ENCODE assay signal across 1 cellular context in genomic region chr1:11804666-11805453, GRCh38.
A peak's percentile ranks its signal among the peaks of the same experiment; 100 is the strongest.
TF ChIP-seq lines count a peak whose summit lies in the region.

No MANE protein-coding gene starts in this region.

TF ChIP-seq in K562, 482 proteins besides CTCF, POLR2A, EP300 and RAD21 (continued from another document and continues in another):
- TF ChIP-seq ZBTB2 (IDR thresholded peaks at IDR 0.05), result no peak; the same call in 1 of the 2 replicates
- TF ChIP-seq BHLHE40 (IDR thresholded peaks at IDR 0.05; ENCODE audit: low read length), result peak; percentile 38; the same call in 1 of the 2 replicates
- no peak for TF ChIP-seq NKRF (IDR thresholded peaks at IDR 0.05; ENCODE audit: borderline replicate concordance)
- no peak for TF ChIP-seq ZNF124 (CRISPR knock-in tag; IDR thresholded peaks at IDR 0.05)
- TF ChIP-seq KLF10 (CRISPR knock-in tag; IDR thresholded peaks at IDR 0.05), result peak; percentile 15; the same call in 1 of the 2 replicates
- TF ChIP-seq FUS (optimal IDR thresholded peaks at IDR 0.05; ENCODE audit: low read depth, low read length), result no peak
- TF ChIP-seq ZZZ3 (IDR thresholded peaks at IDR 0.05), result no peak
- no peak for TF ChIP-seq PRPF4 (IDR thresholded peaks at IDR 0.05; ENCODE audit: insufficient read depth, low read depth, low read length, poor library complexity, severe bottlenecking)
- peak in 1 of 2 experiments; percentile 33; a peak in 2 of 4 replicates for TF ChIP-seq RCOR1 (IDR thresholded peaks at IDR 0.05; ENCODE audit: borderline replicate concordance in 1 of 2, low read depth in 2 of 2, low read length in 2 of 2)
- no peak for TF ChIP-seq MED1 (CRISPR knock-in tag; IDR thresholded peaks at IDR 0.05; ENCODE audit: borderline replicate concordance)
- no peak for TF ChIP-seq MCM2 (IDR thresholded peaks at IDR 0.05; ENCODE audit: low read depth)
- TF ChIP-seq ZNF696 (CRISPR knock-in tag; conservative IDR thresholded peaks at IDR 0.05), result no peak
- no peak; the same call in 1 of the 2 replicates for TF ChIP-seq NFATC3 (IDR thresholded peaks at IDR 0.05)
- TF ChIP-seq MTF1 (CRISPR knock-in tag; IDR thresholded peaks at IDR 0.05; ENCODE audit: borderline replicate concordance), result no peak
- no peak for TF ChIP-seq ZNF699 (CRISPR knock-in tag; IDR thresholded peaks at IDR 0.05; ENCODE audit: insufficient replicate concordance)
- TF ChIP-seq ZNF280A (IDR thresholded peaks at IDR 0.05; ENCODE audit: low read depth, partially characterized antibody), result no peak
- no peak for TF ChIP-seq NR4A1 (CRISPR knock-in tag; IDR thresholded peaks at IDR 0.05)
- TF ChIP-seq NR4A1 (tag; IDR thresholded peaks at IDR 0.05), result no peak; the same call in 1 of the 2 replicates
- TF ChIP-seq ARNT (IDR thresholded peaks at IDR 0.05), result 0 out of 4 replicates have a peak, but pooled peaks of 1 of the 2 experiments have one; percentile 18
- no peak for TF ChIP-seq HIVEP1 (CRISPR knock-in tag; IDR thresholded peaks at IDR 0.05)
- TF ChIP-seq ZNF274 (IDR thresholded peaks at IDR 0.05; ENCODE audit: borderline replicate concordance, low read depth, low read length), result no peak
- TF ChIP-seq ZNF785 (CRISPR knock-in tag; IDR thresholded peaks at IDR 0.05), result no peak
- no peak for TF ChIP-seq ZNF511 (CRISPR knock-in tag; IDR thresholded peaks at IDR 0.05)
- 0 out of 2 replicates have a peak, but pooled peaks have one; percentile 59 for TF ChIP-seq RREB1 (CRISPR knock-in tag; IDR thresholded peaks at IDR 0.05)
- TF ChIP-seq POLR2AphosphoS2 (IDR thresholded peaks at IDR 0.05; ENCODE audit: low read length), result 0 out of 2 replicates have a peak, but pooled peaks have one; percentile 80
- no peak for TF ChIP-seq CBX3 (IDR thresholded peaks at IDR 0.05; ENCODE audit: borderline replicate concordance in 1 of 2, low read length in 2 of 2)
- no peak for TF ChIP-seq RFX5 (IDR thresholded peaks at IDR 0.05; ENCODE audit: low read depth, low read length)
- TF ChIP-seq RBM15 (IDR thresholded peaks at IDR 0.05; ENCODE audit: insufficient read depth, low read length), result no peak
- no peak for TF ChIP-seq OTX1 (CRISPR knock-in tag; IDR thresholded peaks at IDR 0.05)
- no peak for TF ChIP-seq STAT6 (CRISPR knock-in tag; IDR thresholded peaks at IDR 0.05)
- TF ChIP-seq SMAD1 (IDR thresholded peaks at IDR 0.05; ENCODE audit: low read depth, low read length, partially characterized antibody), result peak; percentile 17
- TF ChIP-seq MITF (IDR thresholded peaks at IDR 0.05), result no peak
- TF ChIP-seq BMI1 (IDR thresholded peaks at IDR 0.05; ENCODE audit: low read length), result no peak
- no peak for TF ChIP-seq ELF2 (CRISPR knock-in tag; IDR thresholded peaks at IDR 0.05)
- TF ChIP-seq FOSL1 (tag; conservative IDR thresholded peaks at IDR 0.05), result no peak
- TF ChIP-seq THRA (IDR thresholded peaks at IDR 0.05), result no peak
- TF ChIP-seq ZNF695 (CRISPR knock-in tag; IDR thresholded peaks at IDR 0.05), result no peak
- 0 out of 2 replicates have a peak, but pooled peaks have one; percentile 5 for TF ChIP-seq HES1 (IDR thresholded peaks at IDR 0.05; ENCODE audit: low read depth)
- no peak for TF ChIP-seq HDAC2 (IDR thresholded peaks at IDR 0.05)
- 0 out of 2 replicates have a peak, but pooled peaks have one; percentile 61 for TF ChIP-seq RNF2 (IDR thresholded peaks at IDR 0.05)
- TF ChIP-seq MTA1 (IDR thresholded peaks at IDR 0.05; ENCODE audit: borderline replicate concordance), result no peak
- no peak for TF ChIP-seq CHCHD3 (CRISPR knock-in tag; IDR thresholded peaks at IDR 0.05)
- TF ChIP-seq ZC3H4 (CRISPR knock-in tag; IDR thresholded peaks at IDR 0.05; ENCODE audit: borderline replicate concordance), result no peak
- no peak for TF ChIP-seq RBFOX2 (IDR thresholded peaks at IDR 0.05; ENCODE audit: low read depth, low read length)
- no peak for TF ChIP-seq ZBTB7A (IDR thresholded peaks at IDR 0.05; ENCODE audit: borderline replicate concordance, control insufficient read depth, low read depth, low read length)
- TF ChIP-seq NCOA2 (IDR thresholded peaks at IDR 0.05; ENCODE audit: partially characterized antibody in 2 of 2), result no peak
- TF ChIP-seq YY1 (IDR thresholded peaks at IDR 0.05; ENCODE audit: borderline replicate concordance in 1 of 3, control insufficient read depth in 1 of 3, extremely low read depth in 1 of 3, insufficient read depth in 3 of 3, insufficient read length in 1 of 3, insufficient replicate concordance in 2 of 3, low read depth in 1 of 3, low read length in 2 of 3), result peak in 1 of 3 experiments; percentile 25
- TF ChIP-seq CC2D1A (IDR thresholded peaks at IDR 0.05), result no peak
- no peak for TF ChIP-seq ZNF780A (CRISPR knock-in tag; IDR thresholded peaks at IDR 0.05)
- no peak for TF ChIP-seq RAD51 (IDR thresholded peaks at IDR 0.05; ENCODE audit: borderline replicate concordance, low read depth)
- TF ChIP-seq EHMT2 (IDR thresholded peaks at IDR 0.05), result no peak
- TF ChIP-seq GTF2F1 (IDR thresholded peaks at IDR 0.05; ENCODE audit: low read depth, low read length), result peak; percentile 36; the same call in 1 of the 2 replicates
- no peak for TF ChIP-seq NFYB (IDR thresholded peaks at IDR 0.05; ENCODE audit: extremely low read depth, insufficient read length)
